Comparison of ENCODE assay signal across 12 cellular contexts in genomic region chr3:12871404-12871983, GRCh38.
"Had no signal": no experiment of that assay in that cellular context is flagged by ENCODE, and none has a peak within 500 bp of the region (broad histone marks: within the 10 kb centered on the region; RNA-seq: fewer than 3 reads in every experiment).

No MANE protein-coding gene starts in this region.

- H3K27ac Mint-ChIP-seq: activated CD4-positive, alpha-beta T cell treated with anti-CD3 and anti-CD28 coated beads, Interleukin-2, amount 10 ng/mL, durations not matched to agents 7 days and 5 days; activated naive CD4-positive, alpha-beta T cell treated with anti-CD3 and anti-CD28 coated beads for 36 hours; endodermal cell; naive thymus-derived CD4-positive, alpha-beta T cell; stimulated activated naive CD8-positive, alpha-beta T cell treated with anti-CD3 and anti-CD28 coated beads, Interleukin-15, amount 100 ng/mL, for 72 hours had no signal

- H3K4me3 Mint-ChIP-seq: activated CD4-positive, alpha-beta T cell treated with anti-CD3 and anti-CD28 coated beads, Interleukin-2, amount 10 ng/mL, durations not matched to agents 7 days and 5 days; activated CD8-positive, alpha-beta T cell treated with anti-CD3 and anti-CD28 coated beads, Interleukin-2, amount 10 ng/mL, durations not matched to agents 7 days and 5 days; activated naive CD4-positive, alpha-beta T cell treated with anti-CD3 and anti-CD28 coated beads for 36 hours; endodermal cell had no signal

- DNase-seq: activated CD4-positive, alpha-beta T cell treated with anti-CD3 and anti-CD28 coated beads, Interleukin-2, amount 10 ng/mL, durations not matched to agents 7 days and 5 days; activated CD8-positive, alpha-beta memory T cell treated with anti-CD3 and anti-CD28 coated beads, Interleukin-2, amount 50 U/mL, for 4 hours; activated naive CD4-positive, alpha-beta T cell treated with anti-CD3 and anti-CD28 coated beads for 36 hours; activated T-cell treated with anti-CD3 and anti-CD28 coated beads, Interleukin-2, amount 50 U/mL, for 4 hours; dorsolateral prefrontal cortex; endodermal cell; foreskin melanocyte; naive thymus-derived CD4-positive, alpha-beta T cell had no signal

- ATAC-seq: activated T-cell treated with anti-CD3 and anti-CD28 coated beads, Interleukin-2, amount 50 U/mL, for 4 hours; body of pancreas had no signal

- FAIRE-seq: keratinocyte had no signal

- H3K36me3 Mint-ChIP-seq: naive thymus-derived CD4-positive, alpha-beta T cell had no signal

- H3K9me3 Mint-ChIP-seq: activated CD4-positive, alpha-beta T cell treated with anti-CD3 and anti-CD28 coated beads, Interleukin-2, amount 10 ng/mL, durations not matched to agents 7 days and 5 days; activated naive CD4-positive, alpha-beta T cell treated with anti-CD3 and anti-CD28 coated beads for 36 hours; activated T-cell treated with anti-CD3 and anti-CD28 coated beads, Interleukin-2, amount 50 U/mL, for 4 hours; endodermal cell; stimulated activated naive CD8-positive, alpha-beta T cell treated with anti-CD3 and anti-CD28 coated beads, Interleukin-15, amount 100 ng/mL, for 72 hours had no signal
